21 cellular contexts compared by ENCODE assay signal in the genomic region with DNA sequence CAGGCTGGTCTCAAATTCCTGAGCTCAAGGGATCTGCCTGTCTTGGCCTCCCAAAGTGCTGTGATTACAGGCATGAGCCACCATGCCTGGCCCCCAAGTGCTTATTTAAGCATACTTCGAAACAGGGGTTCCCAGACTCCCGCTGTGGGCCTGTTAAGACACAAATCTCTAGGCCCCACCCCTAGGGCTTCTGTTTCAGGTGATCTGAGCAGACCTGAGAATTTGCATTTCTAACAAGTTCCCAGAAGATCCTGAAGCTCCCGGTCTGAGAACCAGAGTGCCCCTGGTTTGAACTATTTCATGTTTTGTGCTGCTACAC.
"Had no signal": no experiment of that assay in that cellular context is flagged by ENCODE, and none has a peak within 500 bp of the region (broad histone marks: within the 10 kb centered on the region; RNA-seq: fewer than 3 reads in every experiment).

No MANE protein-coding gene starts in this region.

- H3K27me3 ChIP-seq: brain microvascular endothelial cell, dorsolateral prefrontal cortex, sigmoid colon, thyroid gland had no signal

- H3K4me3 Mint-ChIP-seq: activated CD4-positive, alpha-beta T cell treated with anti-CD3 and anti-CD28 coated beads, Interleukin-2, amount 10 ng/mL, durations not matched to agents 7 days and 5 days; activated naive CD4-positive, alpha-beta T cell treated with anti-CD3 and anti-CD28 coated beads for 36 hours; activated T-cell treated with anti-CD3 and anti-CD28 coated beads, Interleukin-2, amount 50 U/mL, for 4 hours; immature natural killer cell; nephron; T-helper 2 cell treated with Interferon-gamma antibody and Interleukin-4, amounts not matched to agents 5 μg/mL and 100 μg/mL, for 36 hours had no signal

- H3K9me3 ChIP-seq: sigmoid colon, thyroid gland had no signal

- H3K9me3 Mint-ChIP-seq: activated CD4-positive, alpha-beta T cell treated with anti-CD3 and anti-CD28 coated beads, Interleukin-2, amount 10 ng/mL, durations not matched to agents 7 days and 5 days; activated naive CD4-positive, alpha-beta T cell treated with anti-CD3 and anti-CD28 coated beads for 36 hours; activated T-cell treated with anti-CD3 and anti-CD28 coated beads, Interleukin-2, amount 50 U/mL, for 4 hours; immature natural killer cell had no signal

- H3K27ac Mint-ChIP-seq: activated CD4-positive, alpha-beta T cell treated with anti-CD3 and anti-CD28 coated beads, Interleukin-2, amount 10 ng/mL, durations not matched to agents 7 days and 5 days; activated naive CD4-positive, alpha-beta T cell treated with anti-CD3 and anti-CD28 coated beads for 36 hours; T-helper 2 cell treated with Interferon-gamma antibody and Interleukin-4, amounts not matched to agents 5 μg/mL and 100 μg/mL, for 36 hours had no signal

- ATAC-seq: activated T-cell treated with anti-CD3 and anti-CD28 coated beads, Interleukin-2, amount 50 U/mL, for 4 hours; left ventricle myocardium superior had no signal

- H3K27me3 Mint-ChIP-seq: activated CD4-positive, alpha-beta T cell treated with anti-CD3 and anti-CD28 coated beads, Interleukin-2, amount 10 ng/mL, durations not matched to agents 7 days and 5 days had no signal

- H3K4me3 ChIP-seq: dorsolateral prefrontal cortex, sigmoid colon, thyroid gland had no signal

- H3K27ac ChIP-seq: brain microvascular endothelial cell, dorsolateral prefrontal cortex, sigmoid colon, thyroid gland had no signal

- H3K36me3 ChIP-seq: brain microvascular endothelial cell, sigmoid colon, thyroid gland had no signal

- DNase-seq: activated CD4-positive, alpha-beta T cell treated with anti-CD3 and anti-CD28 coated beads, Interleukin-2, amount 10 ng/mL, durations not matched to agents 7 days and 5 days; activated CD4-positive, CD25-positive, alpha-beta regulatory T cell; activated CD8-positive, alpha-beta memory T cell treated with anti-CD3 and anti-CD28 coated beads, Interleukin-2, amount 50 U/mL, for 4 hours; activated naive CD4-positive, alpha-beta T cell treated with anti-CD3 and anti-CD28 coated beads for 36 hours; activated T-cell treated with anti-CD3 and anti-CD28 coated beads, Interleukin-2, amount 50 U/mL, for 4 hours; anterior cingulate cortex; brain microvascular endothelial cell; central memory CD4-positive, alpha-beta T cell; dorsolateral prefrontal cortex; head of caudate nucleus; immature natural killer cell; left ventricle myocardium superior; mesenchymal stem cell; nucleus accumbens; sigmoid colon; stimulated activated CD8-positive, alpha-beta memory T cell treated with anti-CD3 and anti-CD28 coated beads, Interleukin-4, amount 100 ng/mL, for 48 hours; stimulated activated naive CD4-positive, alpha-beta T cell; SW 1271; thyroid gland had no signal
